ENCODE assay signal across 8 cellular contexts in the genomic region with DNA sequence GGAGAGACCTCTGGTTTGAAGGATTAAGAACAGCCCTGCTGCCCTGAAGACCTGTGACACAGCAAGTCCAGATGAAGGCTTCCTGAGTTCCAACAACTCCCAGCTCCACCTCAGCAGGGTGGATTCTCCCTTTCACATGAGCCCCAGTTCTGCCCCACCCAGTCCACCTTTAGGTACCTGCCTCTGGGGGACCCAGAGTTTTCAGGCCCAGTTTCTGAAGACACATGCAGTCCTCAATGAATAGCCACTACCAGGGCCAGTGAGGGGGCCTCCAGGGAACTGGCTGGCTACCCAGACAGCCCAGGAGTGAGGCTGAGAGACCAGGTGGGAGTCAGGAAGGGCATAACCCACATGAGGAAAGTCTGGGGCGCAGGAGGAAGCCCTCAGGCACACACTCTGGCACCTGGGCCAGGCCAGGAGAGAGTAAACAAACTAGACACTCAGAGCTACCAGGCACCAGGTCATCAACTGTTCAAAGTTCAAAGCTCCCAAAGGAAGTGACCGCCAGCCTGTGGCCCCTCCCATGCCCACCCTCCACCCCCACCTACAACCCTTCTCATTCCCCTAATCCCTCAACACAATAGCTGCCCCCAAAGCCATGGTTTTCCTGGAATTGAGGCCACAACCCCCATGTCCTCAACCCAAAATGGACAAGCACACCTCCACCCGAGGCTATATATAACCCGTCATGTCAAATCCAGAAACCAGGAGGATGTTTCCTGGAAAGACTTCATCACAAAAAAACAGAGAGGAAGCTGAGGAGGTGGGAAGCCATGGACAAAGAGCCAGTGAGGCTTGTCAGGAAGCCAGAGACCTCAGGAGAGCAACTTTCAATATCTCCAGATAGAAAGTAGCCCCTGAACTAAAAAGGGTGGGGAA. TPM values are rescaled to one million over a fixed set of nuclear protein-coding genes. Genes with fewer than 3 reads are reported as not detected.
DNase-seq lines count a peak whose midpoint lies in the region; ATAC-seq and TF ChIP-seq lines count a peak whose summit lies in the region.

No MANE protein-coding gene starts in this region.

- H3K27me3 Mint-ChIP-seq in naive B cell: peaks cover 0 to 17% (median 6%) of the 10 kb centered on the region in 3 donors

- DNase-seq in AG04450 (ENCODE audit: low read depth, low spot score): no peak
- DNase-seq in LoVo (ENCODE audit: low spot score): peak; percentile 73
- peak in 1 of 10 donors; percentile 10 for DNase-seq in dorsolateral prefrontal cortex
- DNase-seq in naive B cell: no peak

- H3K27ac ChIP-seq in AG04450 (ENCODE audit: low read depth, low read length) (no peak overlapping the region), dorsolateral prefrontal cortex (peak overlapping the region in 58 of 59 donors; percentile 32 to 100 (median 98))

- no peaks in the 10 kb centered on the region for H3K9me3 Mint-ChIP-seq in naive B cell

- POLR2A ChIA-PET in AG04450 (lab: Yijun Ruan, JAX): no interaction called here

- peak overlapping the region in 7 of 8 donors; percentile 56 to 96 (median 82) for H3K4me3 Mint-ChIP-seq in naive B cell

- H3K27me3 ChIP-seq in AG04450 (ENCODE audit: control insufficient read depth, insufficient read depth, low read length): no peaks in the 10 kb centered on the region
- no peaks in the 10 kb centered on the region for H3K27me3 ChIP-seq in dorsolateral prefrontal cortex

- no peak for TF ChIP-seq CTCF in AG04450 (IDR thresholded peaks at IDR 0.05; ENCODE audit: low read depth, low read length)
- no peak for TF ChIP-seq CTCF in dorsolateral prefrontal cortex (IDR thresholded peaks at IDR 0.05 in 54 of 56, conservative IDR thresholded peaks at IDR 0.05 in 2 of 56; ENCODE audit: low read depth in 1 of 56, partially characterized antibody in 56 of 56)

- H3K4me1 Mint-ChIP-seq in naive B cell: peaks cover 10 to 21% (median 12%) of the 10 kb centered on the region in 3 donors

- CTCF ChIA-PET in AG04450 (lab: Charles Lee): interaction anchor here (0.7 to 7.3 kb wide), 4 partner anchors 23 to 61 kb away, joined by 3 to 166 read pairs (median 15); no protein-coding TSS in a partner anchor

- H3K27ac Mint-ChIP-seq in naive B cell: peak overlapping the region in 2 of 6 donors; percentile 43 to 85

- intact Hi-C loops in dorsolateral prefrontal cortex (cut with DNase I): loop anchor here in 1 of 2 donors (2.0 kb wide), 1 partner anchor 29 kb away; no protein-coding TSS in a partner anchor

- no peaks in the 10 kb centered on the region; the same call in 1 of the 2 replicates for H3K9me3 ChIP-seq in AG04450 (ENCODE audit: control insufficient read depth, insufficient read depth, low read length)

- H3K4me3 ChIP-seq in AG04450 (ENCODE audit: low read depth, low read length): peak overlapping the region; percentile 67; the same call in 1 of the 2 replicates
- peak overlapping the region in 56 of 59 donors; percentile 4 to 91 (median 78) for H3K4me3 ChIP-seq in dorsolateral prefrontal cortex

- ATAC-seq in naive B cell (ENCODE audit: low read depth in 2 of 2) (no peak), GM21526 (IDR thresholded peaks at IDR 0.05; ENCODE audit: low FRiP score, unreplicated experiment) (no peak), GM21619 (IDR thresholded peaks at IDR 0.05; ENCODE audit: unreplicated experiment) (no peak), GM21528 (IDR thresholded peaks at IDR 0.05; ENCODE audit: low FRiP score, unreplicated experiment) (no peak), GM18909 (IDR thresholded peaks at IDR 0.05; ENCODE audit: poor library complexity, unreplicated experiment) (no peak)

- H3K36me3 Mint-ChIP-seq in naive B cell: no peaks in the 10 kb centered on the region

RNA-seq across cellular contexts. Expression of a gene that starts 2.1 kb away (rescaled TPM):
- polyA plus RNA-seq in AG04450 (2011; rRNA removed): 9.8 and 16.7 TPM in 2 replicates
- polyA minus RNA-seq in AG04450 (2011; rRNA and poly(A)+ RNA removed): 40.8 and 50.1 TPM in 2 replicates
- total RNA-seq in dorsolateral prefrontal cortex: 100 to 1,000 TPM in 118 of 120 experiments, 10 to 100 TPM in 2; 93.9 to 275 (median 143) TPM
- 10 to 100 TPM in 5 of 6 donors, 1 to 10 TPM in 1; 5.1 to 51.6 (median 17.0) TPM for polyA plus RNA-seq in naive B cell (ENCODE audit: low read depth in 6 of 6)
